In the genomic region with DNA sequence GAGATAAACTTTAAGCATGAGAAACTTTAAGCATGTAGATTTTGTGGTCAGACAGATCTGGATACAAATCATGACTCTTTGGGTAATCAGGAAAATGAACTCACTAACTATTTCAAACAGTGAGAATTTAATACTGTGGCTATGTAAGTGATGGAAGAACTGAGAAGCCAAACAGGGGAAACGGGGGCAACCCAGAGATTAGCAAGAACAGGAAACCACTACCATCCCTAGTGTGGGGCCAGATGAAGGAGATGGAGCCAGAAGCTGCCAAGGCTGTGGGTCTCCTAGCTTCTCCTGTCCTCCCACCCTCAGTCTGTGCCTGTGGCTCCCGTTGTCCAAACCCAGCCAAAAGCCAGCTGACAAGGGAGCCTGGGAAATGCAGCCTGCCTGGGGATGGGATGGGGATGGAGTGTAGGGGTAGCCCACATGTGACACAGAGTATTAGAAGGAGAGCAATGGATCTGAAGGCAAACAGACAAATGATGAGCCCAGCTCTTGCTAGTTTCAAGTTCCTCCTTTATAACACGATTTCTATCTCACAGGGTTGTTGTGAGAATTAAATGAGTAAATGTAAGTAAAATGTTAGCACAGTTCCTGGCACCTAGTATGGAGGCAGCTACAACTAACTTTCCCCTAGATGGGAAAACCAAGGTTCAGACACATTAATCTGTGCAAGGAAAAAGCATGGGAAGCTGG, we compare ENCODE assay signal across 1 cellular context.
TF ChIP-seq lines count a peak whose summit lies in the region.

No MANE protein-coding gene starts in this region.

TF ChIP-seq in HepG2, 621 proteins besides CTCF, POLR2A, EP300 and RAD21:
- TF ChIP-seq LCORL (IDR thresholded peaks at IDR 0.05), result no peak
- no peak for TF ChIP-seq LCORL (CRISPR knock-in tag; IDR thresholded peaks at IDR 0.05)
- 0 out of 2 replicates have a peak, but pooled peaks have one; percentile 2 for TF ChIP-seq HDAC1 (CRISPR knock-in tag; IDR thresholded peaks at IDR 0.05)
